ENCODE assay signal across 1 cellular context in the genomic region with DNA sequence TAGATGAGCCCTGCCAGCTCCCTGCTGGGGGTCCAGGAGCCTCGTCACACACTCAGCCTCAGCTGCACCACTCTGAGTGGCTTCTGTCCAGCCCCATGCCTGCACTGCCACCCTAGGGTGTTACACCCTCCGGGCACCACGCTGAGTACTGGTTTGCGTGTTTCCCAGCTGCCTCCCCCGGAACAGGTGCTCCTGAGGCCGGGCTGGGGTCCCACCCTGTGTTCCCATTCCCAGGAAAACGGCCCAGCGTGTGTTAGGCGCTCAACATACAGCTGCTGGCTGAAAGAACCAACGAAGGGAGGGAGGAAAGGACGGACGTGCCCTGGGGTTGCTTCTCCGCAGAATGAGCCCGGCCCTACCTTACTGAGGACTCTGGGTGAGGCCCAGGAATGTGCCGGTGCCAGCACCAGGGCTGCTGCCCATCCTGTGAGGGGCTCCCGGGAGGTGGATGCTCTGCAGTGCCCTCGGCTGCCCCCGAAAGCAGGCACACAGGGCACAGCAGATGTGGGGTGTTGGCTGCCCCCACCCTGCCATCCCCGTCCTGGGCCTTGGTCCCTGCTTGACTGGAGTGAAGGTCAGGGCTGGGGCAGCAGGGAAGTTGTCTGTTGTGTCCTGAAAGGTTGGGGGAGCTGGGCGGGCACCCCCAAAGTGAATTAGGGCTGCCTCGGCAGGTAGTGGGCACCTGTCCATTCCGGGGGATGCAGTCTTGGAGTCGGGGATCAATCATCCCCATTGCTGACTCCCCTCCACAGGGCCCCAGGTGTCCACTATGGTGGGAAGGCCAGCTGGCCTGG.
TF ChIP-seq lines count a peak whose summit lies in the region.

No MANE protein-coding gene starts in this region.

TF ChIP-seq in H1, 55 proteins besides CTCF, POLR2A, EP300 and RAD21:
- TF ChIP-seq HDAC2 (IDR thresholded peaks at IDR 0.05; ENCODE audit: borderline replicate concordance in 1 of 2, low read depth in 2 of 2, low read length in 2 of 2) (no peak), RFX5 (IDR thresholded peaks at IDR 0.05; ENCODE audit: borderline replicate concordance, low read depth, low read length) (no peak), CHD1 (IDR thresholded peaks at IDR 0.05; ENCODE audit: low read depth, low read length) (no peak), ATF3 (IDR thresholded peaks at IDR 0.05; ENCODE audit: insufficient read depth, low read depth, low read length) (no peak), SIN3A (conservative IDR thresholded peaks at IDR 0.05 in 1 of 2, IDR thresholded peaks at IDR 0.05 in 1 of 2; ENCODE audit: low read depth in 1 of 2, low read length in 2 of 2) (no peak), TAF7 (optimal IDR thresholded peaks at IDR 0.05; ENCODE audit: borderline replicate concordance, low read depth, low read length) (no peak), CHD7 (IDR thresholded peaks at IDR 0.05; ENCODE audit: insufficient replicate concordance, low read length) (no peak), TEAD4 (IDR thresholded peaks at IDR 0.05; ENCODE audit: low read depth, low read length) (no peak), KDM5A (IDR thresholded peaks at IDR 0.05; ENCODE audit: low read length) (no peak), HDAC6 (IDR thresholded peaks at IDR 0.05; ENCODE audit: low read depth, low read length) (no peak), SUZ12 (IDR thresholded peaks at IDR 0.05; ENCODE audit: low read length) (no peak), KDM1A (IDR thresholded peaks at IDR 0.05; ENCODE audit: borderline replicate concordance, low read length) (no peak), GTF2F1 (IDR thresholded peaks at IDR 0.05; ENCODE audit: borderline replicate concordance, low read depth, low read length) (no peak), SP1 (IDR thresholded peaks at IDR 0.05; ENCODE audit: low read depth, low read length) (no peak), RNF2 (IDR thresholded peaks at IDR 0.05; ENCODE audit: borderline replicate concordance, low read depth, low read length, missing control alignments, poor library complexity, severe bottlenecking) (no peak), SAP30 (IDR thresholded peaks at IDR 0.05; ENCODE audit: insufficient read depth, insufficient replicate concordance, low read length) (no peak), CHD2 (IDR thresholded peaks at IDR 0.05; ENCODE audit: low read length) (no peak), POU5F1 (IDR thresholded peaks at IDR 0.05; ENCODE audit: low read depth, low read length) (no peak)
TF ChIP-seq in H1: peak in this region for 0.
